ENCODE assay signal across 8 cellular contexts in genomic region chr19:1082165-1082927, GRCh38. TPM values are rescaled to one million over a fixed set of nuclear protein-coding genes. Genes with fewer than 3 reads are reported as not detected.
DNase-seq lines count a peak whose midpoint lies in the region; ATAC-seq and TF ChIP-seq lines count a peak whose summit lies in the region.

No MANE protein-coding gene starts in this region.

- no peak overlapping the region for H3K27ac ChIP-seq in gastroesophageal sphincter

- no peaks in the 10 kb centered on the region for H3K27me3 Mint-ChIP-seq in activated T-cell treated with anti-CD3 and anti-CD28 coated beads, Interleukin-2, amount 50 U/mL, for 4 hours (ENCODE audit: low read depth)

- peak; percentile 56 to 65 for ATAC-seq in activated T-cell treated with anti-CD3 and anti-CD28 coated beads, Interleukin-2, amount 50 U/mL, for 4 hours
- ATAC-seq in gastroesophageal sphincter (peak; percentile 29), sciatic nerve (peak; percentile 52), GM18861 (IDR thresholded peaks at IDR 0.05; ENCODE audit: unreplicated experiment) (no peak)

- peaks cover 34% of the 10 kb centered on the region for H3K27me3 ChIP-seq in gastroesophageal sphincter

- no peaks in the 10 kb centered on the region for H3K9me3 Mint-ChIP-seq in activated T-cell treated with anti-CD3 and anti-CD28 coated beads, Interleukin-2, amount 50 U/mL, for 4 hours

- peak; percentile 74 for DNase-seq in SIG-M5 treated with dmso at 0.1 percent for 504 hours (lab: John Stamatoyannopoulos, UW; ENCODE audit: unreplicated experiment)
- no peak for DNase-seq in SIG-M5 (lab: John Stamatoyannopoulos, UW)
- DNase-seq in NOMO-1 treated with dmso at 0.1 percent for 144 hours (lab: John Stamatoyannopoulos, UW; ENCODE audit: unreplicated experiment): peak; percentile 36
- DNase-seq in activated T-cell treated with anti-CD3 and anti-CD28 coated beads, Interleukin-2, amount 50 U/mL, for 4 hours: peak; percentile 63
- DNase-seq in sciatic nerve (ENCODE audit: low spot score): no peak
- DNase-seq in retina: no peak

- TF ChIP-seq CTCF in gastroesophageal sphincter (IDR thresholded peaks at IDR 0.05): no peak

- 45% methylated on average over 9 of the region's 51 CpGs; no CpG with 5 or more reads in 1 of the 2 donors for WGBS in gastroesophageal sphincter (ENCODE audit: low coverage in 1 of 2), 2 donors

- H3K4me3 Mint-ChIP-seq in activated T-cell treated with anti-CD3 and anti-CD28 coated beads, Interleukin-2, amount 50 U/mL, for 4 hours: no peak overlapping the region

- no peaks in the 10 kb centered on the region for H3K9me3 ChIP-seq in gastroesophageal sphincter

- no peak for TF ChIP-seq POLR2A in gastroesophageal sphincter (IDR thresholded peaks at IDR 0.05)

- peaks cover 19% of the 10 kb centered on the region for H3K36me3 Mint-ChIP-seq in activated T-cell treated with anti-CD3 and anti-CD28 coated beads, Interleukin-2, amount 50 U/mL, for 4 hours (ENCODE audit: insufficient read depth)

- no peak for TF ChIP-seq EP300 in gastroesophageal sphincter (IDR thresholded peaks at IDR 0.05)

- peaks cover 53% of the 10 kb centered on the region for H3K4me1 Mint-ChIP-seq in activated T-cell treated with anti-CD3 and anti-CD28 coated beads, Interleukin-2, amount 50 U/mL, for 4 hours (ENCODE audit: low read depth)

- peak overlapping the region in 1 of 2 donors; percentile 34 for H3K4me3 ChIP-seq in gastroesophageal sphincter

- intact Hi-C loops in sciatic nerve (cut with DNase I): no loop called here

- H3K4me1 ChIP-seq in gastroesophageal sphincter: peaks cover 0 to 32% (median 9%) of the 10 kb centered on the region in 3 donors

- H3K36me3 ChIP-seq in gastroesophageal sphincter: peaks cover 0 to 18% of the 10 kb centered on the region in 2 donors

RNA-seq across cellular contexts. Expression of gene POLR2E, which starts 12.8 kb away (rescaled TPM):
- 100 to 1,000 TPM; 303 to 380 (median 323) TPM for total RNA-seq in activated T-cell treated with anti-CD3 and anti-CD28 coated beads, Interleukin-2, amount 50 U/mL, for 4 hours
- total RNA-seq in gastroesophageal sphincter: 100 to 1,000 TPM; 117 to 228 (median 150) TPM
- total RNA-seq in sciatic nerve: 99.8 TPM

RNA-seq across cellular contexts. Expression of gene ARHGAP45, which starts 15.4 kb away (rescaled TPM):
- total RNA-seq in activated T-cell treated with anti-CD3 and anti-CD28 coated beads, Interleukin-2, amount 50 U/mL, for 4 hours: 100 to 1,000 TPM; 128 to 133 (median 133) TPM
- 10 to 100 TPM in 3 of 4 donors, 1 to 10 TPM in 1; 9.5 to 29.8 (median 14.6) TPM for total RNA-seq in gastroesophageal sphincter
- total RNA-seq in sciatic nerve: 26.2 TPM

RNA-seq across cellular contexts. Expression of gene GPX4, which starts 21.4 kb away (rescaled TPM):
- total RNA-seq in activated T-cell treated with anti-CD3 and anti-CD28 coated beads, Interleukin-2, amount 50 U/mL, for 4 hours: 100 to 1,000 TPM; 148 to 165 (median 162) TPM
- total RNA-seq in gastroesophageal sphincter (100 to 1,000 TPM; 311 to 452 (median 349) TPM), sciatic nerve (239 TPM)

RNA-seq across cellular contexts. Expression of gene ABCA7, which starts 42.4 kb away (rescaled TPM):
- total RNA-seq in activated T-cell treated with anti-CD3 and anti-CD28 coated beads, Interleukin-2, amount 50 U/mL, for 4 hours: 1 to 10 TPM; 7.1 to 8.7 (median 8.6) TPM
- total RNA-seq in gastroesophageal sphincter: 10 to 100 TPM in 1 of 4 donors, 1 to 10 TPM in 3; 3.9 to 14.3 (median 6.4) TPM
- 17.3 TPM for total RNA-seq in sciatic nerve

RNA-seq across cellular contexts. Expression of gene CNN2, which starts 55.9 kb away (rescaled TPM):
- 10 to 100 TPM; 52.3 to 69.3 (median 57.8) TPM for total RNA-seq in activated T-cell treated with anti-CD3 and anti-CD28 coated beads, Interleukin-2, amount 50 U/mL, for 4 hours
- total RNA-seq in gastroesophageal sphincter: 100 to 1,000 TPM in 1 of 4 donors, 10 to 100 TPM in 3; 52.9 to 103 (median 75.2) TPM
- 120 TPM for total RNA-seq in sciatic nerve

Comparison
In these comparisons a context has a peak if more than half of its experiments do, and no peak if none do; other contexts are left out.
1. DNase-seq: peak in SIG-M5 treated with dmso at 0.1 percent for 504 hours (single experiment), NOMO-1 treated with dmso at 0.1 percent for 144 hours (single experiment) and activated T-cell treated with anti-CD3 and anti-CD28 coated beads, Interleukin-2, amount 50 U/mL, for 4 hours (single experiment); none in SIG-M5 (single experiment), sciatic nerve (single experiment) and retina (single experiment).